Comparison of ENCODE assay signal across 8 cellular contexts in the genomic region with DNA sequence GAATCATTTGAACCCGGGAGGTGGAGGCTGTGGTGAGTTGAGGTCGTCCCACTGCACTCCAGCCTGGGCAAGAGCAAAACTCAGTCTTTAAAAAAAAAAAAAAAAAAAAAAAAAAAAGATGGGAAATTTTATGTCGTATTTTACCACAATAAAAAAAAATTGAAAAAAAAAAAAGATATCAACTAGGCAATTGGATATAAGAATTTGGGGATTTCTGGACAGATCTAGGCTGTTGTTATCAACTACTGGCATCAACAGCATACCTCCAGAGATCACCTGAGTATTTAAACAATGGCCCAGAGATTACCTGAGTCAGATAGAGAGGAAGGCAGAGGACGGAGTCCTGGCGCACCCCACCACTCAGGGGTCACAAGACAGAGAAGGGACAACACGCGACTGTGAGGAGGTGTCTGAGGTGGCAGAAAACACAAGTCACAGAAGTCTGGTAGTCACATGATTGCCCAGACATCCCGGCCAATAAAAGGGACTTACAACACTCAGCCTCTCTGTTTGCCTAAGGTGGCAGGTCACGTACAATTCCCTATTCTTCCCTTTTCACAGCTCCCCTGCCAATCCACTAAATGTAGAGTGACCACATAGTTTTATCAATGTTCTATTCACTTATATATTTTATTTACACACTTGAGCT. TPM values are rescaled to one million over a fixed set of nuclear protein-coding genes. Genes with fewer than 3 reads are reported as not detected.
DNase-seq lines count a peak whose midpoint lies in the region; ATAC-seq and TF ChIP-seq lines count a peak whose summit lies in the region.

No MANE protein-coding gene starts in this region.

- peak overlapping the region; percentile 97 for H3K9ac ChIP-seq in OCI-LY1 (ENCODE audit: low read length)

- H3K27me3 ChIP-seq in OCI-LY1 (ENCODE audit: insufficient read depth, low read length) (no peaks in the 10 kb centered on the region), psoas muscle (ENCODE audit: insufficient read depth in 3 of 3, low read length in 2 of 3) (no peaks in the 10 kb centered on the region)

- no peak overlapping the region for H2AFZ ChIP-seq in OCI-LY1 (ENCODE audit: low read length)

- peaks cover 62% of the 10 kb centered on the region for H3K4me1 ChIP-seq in OCI-LY1 (ENCODE audit: insufficient read depth, low read length, severe bottlenecking)
- H3K4me1 ChIP-seq in psoas muscle = peaks cover 13% of the 10 kb centered on the region

- H3F3A ChIP-seq in OCI-LY1 (ENCODE audit: insufficient read depth, low read length) = 0 out of 2 replicates have a peak, but pooled peaks cover 2% of the 10 kb centered on the region

- 72 to 75% (median 73%) methylated on average over 9 of the region's 9 CpGs for WGBS in psoas muscle, 3 donors

- DNase-seq in DMS153 (lab: John Stamatoyannopoulos, UW) (peak; percentile 2), DMS153 treated with DMSO at 0.1 percent for 48 hours (lab: John Stamatoyannopoulos, UW; ENCODE audit: unreplicated experiment) (no peak), epithelial cell of proximal tubule (ENCODE audit: low read depth) (no peak), psoas muscle (no peak), RPMI8226 (no peak), HPDE6-E6E7 (ENCODE audit: extremely low spot score) (no peak)

- intact Hi-C loops in psoas muscle (cut with DNase I) = loop anchor here (2.0 to 5.0 kb wide), 2 partner anchors 81 to 85 kb away; no protein-coding TSS in a partner anchor

- H3K27ac ChIP-seq in OCI-LY1 (ENCODE audit: low read depth, low read length, poor library complexity, severe bottlenecking) (peak overlapping the region; percentile 76), psoas muscle (no peak overlapping the region)

- H3K36me3 ChIP-seq in OCI-LY1 (ENCODE audit: insufficient read depth, low read length) (peaks cover 62% of the 10 kb centered on the region), psoas muscle (ENCODE audit: insufficient read depth in 1 of 2, low read depth in 1 of 2) (peaks cover 0 to 37% of the 10 kb centered on the region in 2 donors)

- H3K9me2 ChIP-seq in OCI-LY1 (ENCODE audit: low read depth, low read length) = no peaks in the 10 kb centered on the region

- H3K4me3 ChIP-seq in OCI-LY1 (ENCODE audit: low read depth, low read length, poor library complexity, severe bottlenecking) = peak overlapping the region; percentile 98
- H3K4me3 ChIP-seq in epithelial cell of proximal tubule (ENCODE audit: low read depth, low read length) = peak overlapping the region; percentile 94
- peak overlapping the region; percentile 86 for H3K4me3 ChIP-seq in psoas muscle

- H3K9me3 ChIP-seq in OCI-LY1 (ENCODE audit: low read length) = no peaks in the 10 kb centered on the region
- no peaks in the 10 kb centered on the region for H3K9me3 ChIP-seq in psoas muscle

- no peaks in the 10 kb centered on the region for H4K20me1 ChIP-seq in OCI-LY1 (ENCODE audit: insufficient read depth, low read length)

- ATAC-seq in psoas muscle (no peak), GM19455 (IDR thresholded peaks at IDR 0.05; ENCODE audit: unreplicated experiment) (no peak)

- H3K4me2 ChIP-seq in OCI-LY1 (ENCODE audit: low read length) = peak overlapping the region; percentile 93

- TF ChIP-seq CTCF in OCI-LY1 (IDR thresholded peaks at IDR 0.05; ENCODE audit: low read length) (no peak), epithelial cell of proximal tubule (conservative IDR thresholded peaks at IDR 0.05; ENCODE audit: low read depth, low read length) (no peak), psoas muscle (IDR thresholded peaks at IDR 0.05) (no peak)

- H3K79me2 ChIP-seq in OCI-LY1 (ENCODE audit: insufficient read depth, low read length) = peaks cover 63% of the 10 kb centered on the region

RNA-seq across cellular contexts. Expression of a gene that starts 1.8 kb away (rescaled TPM):
- total RNA-seq in epithelial cell of proximal tubule (32.6 and 49.9 TPM in 2 replicates), psoas muscle (1 to 10 TPM; 6.3 to 9.9 (median 7.9) TPM)
- polyA plus RNA-seq in psoas muscle = 10 to 100 TPM in 1 of 3 donors, 1 to 10 TPM in 2; 4.1 to 10.6 (median 8.4) TPM

RNA-seq across cellular contexts. Expression of a gene that starts 2.0 kb away (rescaled TPM):
- total RNA-seq in epithelial cell of proximal tubule (4.3 and 10.5 TPM in 2 replicates), psoas muscle (under 1 TPM; 0.22 to 0.64 (median 0.50) TPM)
- under 1 TPM; 0.04 to 0.36 (median 0.34) TPM for polyA plus RNA-seq in psoas muscle
